Comparison of ENCODE assay signal across 33 cellular contexts in genomic region chr5:175328176-175328575, GRCh38.
"Had no signal": no experiment of that assay in that cellular context is flagged by ENCODE, and none has a peak within 500 bp of the region (broad histone marks: within the 10 kb centered on the region; RNA-seq: fewer than 3 reads in every experiment).

No MANE protein-coding gene starts in this region.

- H3K27ac Mint-ChIP-seq: activated CD8-positive, alpha-beta T cell treated with anti-CD3 and anti-CD28 coated beads for 36 hours; activated naive CD8-positive, alpha-beta T cell; activated T-helper 17 cell treated with anti-CD3 and anti-CD28 coated beads, Interleukin-2, amount 50 U/mL, for 72 hours; dendritic cell treated with granulocyte-macrophage colony-stimulating factor and Interleukin-4, amounts not matched to agents 40 ng/mL and 50 ng/mL, for 4 days; T-helper 17 cell; T-helper 2 cell treated with Interferon-gamma antibody and Interleukin-4, amounts not matched to agents 5 μg/mL and 100 μg/mL, for 36 hours had no signal

- H3K27me3 ChIP-seq: brain microvascular endothelial cell, dorsolateral prefrontal cortex, foreskin keratinocyte, gastrocnemius medialis had no signal

- H3K4me3 Mint-ChIP-seq: activated CD8-positive, alpha-beta T cell treated with anti-CD3 and anti-CD28 coated beads for 36 hours; activated naive CD8-positive, alpha-beta T cell; activated T-cell treated with anti-CD3 and anti-CD28 coated beads, Interleukin-2, amount 50 U/mL, for 4 hours; activated T-helper 17 cell treated with anti-CD3 and anti-CD28 coated beads, Interleukin-2, amount 50 U/mL, for 72 hours; central memory CD8-positive, alpha-beta T cell; dendritic cell treated with granulocyte-macrophage colony-stimulating factor and Interleukin-4, amounts not matched to agents 40 ng/mL and 50 ng/mL, for 4 days; T-helper 17 cell; T-helper 2 cell treated with Interferon-gamma antibody and Interleukin-4, amounts not matched to agents 5 μg/mL and 100 μg/mL, for 36 hours had no signal

- H3K4me3 ChIP-seq: coronary artery, dorsolateral prefrontal cortex, esophagus muscularis mucosa, gastrocnemius medialis had no signal

- H3K27me3 Mint-ChIP-seq: dendritic cell treated with granulocyte-macrophage colony-stimulating factor and Interleukin-4, amounts not matched to agents 40 ng/mL and 50 ng/mL, for 4 days had no signal

- H3K4me1 ChIP-seq: esophagus muscularis mucosa, foreskin keratinocyte, gastrocnemius medialis had no signal

- H3K36me3 Mint-ChIP-seq: activated naive CD8-positive, alpha-beta T cell had no signal

- H3K27ac ChIP-seq: brain microvascular endothelial cell, coronary artery, dorsolateral prefrontal cortex, esophagus muscularis mucosa, foreskin keratinocyte, gastrocnemius medialis, WERI-Rb-1 had no signal

- ATAC-seq: activated CD8-positive, alpha-beta T cell treated with anti-CD3 and anti-CD28 coated beads for 36 hours; activated T-cell treated with anti-CD3 and anti-CD28 coated beads, Interleukin-2, amount 50 U/mL, for 4 hours; activated T-helper 17 cell treated with anti-CD3 and anti-CD28 coated beads, Interleukin-2, amount 50 U/mL, for 72 hours; gastrocnemius medialis; T-helper 17 cell had no signal

- H3K9me3 ChIP-seq: esophagus muscularis mucosa, gastrocnemius medialis had no signal

- H3K9me3 Mint-ChIP-seq: activated CD8-positive, alpha-beta T cell treated with anti-CD3 and anti-CD28 coated beads for 36 hours; activated T-cell treated with anti-CD3 and anti-CD28 coated beads, Interleukin-2, amount 50 U/mL, for 4 hours; dendritic cell treated with granulocyte-macrophage colony-stimulating factor and Interleukin-4, amounts not matched to agents 40 ng/mL and 50 ng/mL, for 4 days; T-helper 2 cell treated with Interferon-gamma antibody and Interleukin-4, amounts not matched to agents 5 μg/mL and 100 μg/mL, for 36 hours had no signal

- H3K36me3 ChIP-seq: brain microvascular endothelial cell, esophagus muscularis mucosa, gastrocnemius medialis, WERI-Rb-1 had no signal

- DNase-seq: activated CD4-positive, alpha-beta T cell treated with anti-CD3 and anti-CD28 coated beads for 1 hour; activated CD4-positive, alpha-beta T cell treated with anti-CD3 and anti-CD28 coated beads for 4 hours; activated CD4-positive, alpha-beta T cell treated with anti-CD3 and anti-CD28 coated beads, Interleukin-2, amount 50 U/mL, for 1 hour; activated CD4-positive, alpha-beta T cell treated with anti-CD3 and anti-CD28 coated beads, Interleukin-2, amount 50 U/mL, for 48 hours; activated CD4-positive, CD25-positive, alpha-beta regulatory T cell; activated CD8-positive, alpha-beta memory T cell treated with anti-CD3 and anti-CD28 coated beads for 24 hours; activated CD8-positive, alpha-beta T cell treated with anti-CD3 and anti-CD28 coated beads for 36 hours; activated effector memory CD4-positive, alpha-beta T cell treated with Interleukin-2 at 50 U/mL for 16 hours; activated gamma-delta T cell treated with Interleukin-2 at 50 U/mL for 16 hours; activated naive CD4-positive, alpha-beta T cell treated with anti-CD3 and anti-CD28 coated beads, Interleukin-2, amount 50 U/mL, for 16 hours; activated naive CD4-positive, alpha-beta T cell treated with Interleukin-2 at 50 U/mL for 16 hours; activated T-cell treated with anti-CD3 and anti-CD28 coated beads, Interleukin-2, amount 50 U/mL, for 4 hours; amniotic stem cell; anterior cingulate cortex; brain microvascular endothelial cell; dorsolateral prefrontal cortex; effector memory CD4-positive, alpha-beta T cell; erythroblast; foreskin keratinocyte; gastrocnemius medialis; glutamatergic neuron; SW 1271; T-helper 1 cell; T-helper 17 cell; T1000; WERI-Rb-1 had no signal

- H3K4me1 Mint-ChIP-seq: activated T-helper 17 cell treated with anti-CD3 and anti-CD28 coated beads, Interleukin-2, amount 50 U/mL, for 72 hours; central memory CD8-positive, alpha-beta T cell; T-helper 17 cell had no signal
